ENCODE assay signal across 18 cellular contexts in genomic region chr21:24994717-24995116, GRCh38.
A peak's percentile ranks its signal among the peaks of the same experiment; 100 is the strongest.
DNase-seq lines count a peak whose midpoint lies in the region; ATAC-seq, FAIRE-seq and TF ChIP-seq lines count a peak whose summit lies in the region.
"Had no signal": no experiment of that assay in that cellular context is flagged by ENCODE, and none has a peak within 500 bp of the region (broad histone marks: within the 10 kb centered on the region; RNA-seq: fewer than 3 reads in every experiment).

No MANE protein-coding gene starts in this region.

- no peaks in the 10 kb centered on the region for H3K36me3 Mint-ChIP-seq in activated T-cell treated with anti-CD3 and anti-CD28 coated beads, Interleukin-2, amount 50 U/mL, for 4 hours (ENCODE audit: insufficient read depth)
- H3K36me3 Mint-ChIP-seq: CD14-positive monocyte, T-cell had no signal

- no TSS peak for BruUV-seq in GM12878 (replicated peaks; lab: Mats Ljungman, UMichigan)

- no peak overlapping the region for H3K9ac ChIP-seq in GM12878 (ENCODE audit: control insufficient read depth, insufficient read depth, low read length)

- no peak for TF ChIP-seq POLR2A in GM12878 (IDR thresholded peaks at IDR 0.05; ENCODE audit: low read depth, low read length)

- TF ChIP-seq RAD21 in GM12878 (IDR thresholded peaks at IDR 0.05; ENCODE audit: insufficient read depth, low read depth, low read length), result no peak

- intact Hi-C loops in GM12878 (cut with micrococcal nuclease; ENCODE audit: unreplicated experiment), result loop anchor here (2.0 kb wide), 1 partner anchor 38 kb away; no protein-coding TSS in a partner anchor

- DNase-seq in GM12865 (ENCODE audit: low read depth), result peak; percentile 19
- peak; percentile 27 for DNase-seq in GM20000 (ENCODE audit: low spot score)
- no peak for DNase-seq in GM12878 (ENCODE audit: low read depth, low spot score)
- DNase-seq in activated T-cell treated with anti-CD3 and anti-CD28 coated beads, Interleukin-2, amount 50 U/mL, for 4 hours, result no peak
- no peak for DNase-seq in NOMO-1 treated with DMSO at 0.1 percent for 48 hours (lab: John Stamatoyannopoulos, UW; ENCODE audit: unreplicated experiment)
- DNase-seq in SKM-1 (lab: John Stamatoyannopoulos, UW; ENCODE audit: unreplicated experiment), result no peak
- DNase-seq in effector CD4-positive, alpha-beta T cell, result no peak
- DNase-seq: COR-L47, NCI-H1105 treated with DMSO at 0.1 percent for 48 hours, NCI-H1930, NCI-H2171, NCI-H510A, RPMI8226, T-cell had no signal

- no peaks in the 10 kb centered on the region; the same call in 2 of the 3 replicates for H3K9me3 ChIP-seq in GM12878 (replicated peaks; ENCODE audit: control insufficient read depth, insufficient read depth, low read length)

- H3K79me2 ChIP-seq in GM12878 (ENCODE audit: control insufficient read depth, insufficient read depth, low read length), result no peaks in the 10 kb centered on the region

- H2AFZ ChIP-seq in GM12878 (ENCODE audit: control insufficient read depth, low read depth, low read length), result peak overlapping the region; percentile 47

- H3K27ac ChIP-seq in GM12878 (ENCODE audit: control insufficient read depth, insufficient read depth), result no peak overlapping the region; the same call in 1 of the 2 replicates

- peak overlapping the region; percentile 44 for H3K4me2 ChIP-seq in GM12878 (ENCODE audit: control insufficient read depth, insufficient read depth)

- no peak for FAIRE-seq in GM12878 (lab: Jason Lieb, UNC)
- FAIRE-seq: A204.1, H54 had no signal

- SMC1A ChIA-PET in GM12878 (lab: Charles Lee; ENCODE audit: uncharacterized antibody, unreplicated experiment), result interaction anchor here (0.7 to 2.0 kb wide), 8 partner anchors 26 to 391 kb away, joined by 3 to 7 read pairs (median 3); no protein-coding TSS in a partner anchor

- no peaks in the 10 kb centered on the region for H3K36me3 ChIP-seq in GM12878 (ENCODE audit: control insufficient read depth in 2 of 2, insufficient read depth in 2 of 2, low read length in 1 of 2)

- H3K4me1 ChIP-seq in GM12878 (ENCODE audit: control insufficient read depth, insufficient read depth, low read length), result no peaks in the 10 kb centered on the region; the same call in 1 of the 2 replicates

- H3K9me3 Mint-ChIP-seq in activated T-cell treated with anti-CD3 and anti-CD28 coated beads, Interleukin-2, amount 50 U/mL, for 4 hours, result no peaks in the 10 kb centered on the region

- CTCF ChIA-PET in GM12878 (lab: Yijun Ruan, JAX), result no interaction called here

- WGBS in GM12878 (ENCODE audit: insufficient coverage, insufficient replicate concordance, low lambda C conversion rate, missing lambda C conversion rate), result 56% methylated on average over 4 of the region's 4 CpGs

- POLR2A ChIA-PET in GM12878 (lab: Charles Lee), result interaction anchor here (0.6 kb wide), 1 partner anchor 31 kb away, joined by 3 read pairs; no protein-coding TSS in a partner anchor

- no peak for TF ChIP-seq CTCF in GM12865 (IDR thresholded peaks at IDR 0.05; ENCODE audit: insufficient read depth, low read depth, low read length, missing control alignments)
- no peak for TF ChIP-seq CTCF in GM20000 (IDR thresholded peaks at IDR 0.05; ENCODE audit: extremely low read depth, missing control alignments)
- TF ChIP-seq CTCF in GM12878 (IDR thresholded peaks at IDR 0.05 in 2 of 3, conservative IDR thresholded peaks at IDR 0.05 in 1 of 3; ENCODE audit: control insufficient read depth in 2 of 3, extremely low read depth in 1 of 3, insufficient read depth in 1 of 3, low read depth in 3 of 3, low read length in 3 of 3), result no peak

- in situ Hi-C loops in GM12878 (cut with MboI), result no loop called here

- H3K4me3 ChIP-seq in GM12865 (ENCODE audit: low read depth, low read length), result no peak overlapping the region
- no peak overlapping the region for H3K4me3 ChIP-seq in GM12878

- H3K4me1 Mint-ChIP-seq in activated T-cell treated with anti-CD3 and anti-CD28 coated beads, Interleukin-2, amount 50 U/mL, for 4 hours (ENCODE audit: low read depth), result no peaks in the 10 kb centered on the region
- H3K4me1 Mint-ChIP-seq: CD14-positive monocyte, T-cell had no signal

- ATAC-seq in HG03432 (IDR thresholded peaks at IDR 0.05; ENCODE audit: unreplicated experiment) (peak; percentile 77), GM12878 (peak; percentile 78)
- no peak for ATAC-seq in activated T-cell treated with anti-CD3 and anti-CD28 coated beads, Interleukin-2, amount 50 U/mL, for 4 hours
- ATAC-seq: T-cell had no signal

- H3K4me3 Mint-ChIP-seq in activated T-cell treated with anti-CD3 and anti-CD28 coated beads, Interleukin-2, amount 50 U/mL, for 4 hours, result no peak overlapping the region
- H3K4me3 Mint-ChIP-seq: CD14-positive monocyte, T-cell had no signal

- no peaks in the 10 kb centered on the region for H4K20me1 ChIP-seq in GM12878 (ENCODE audit: control insufficient read depth, insufficient read depth)

- no peak for TF ChIP-seq EP300 in GM12878 (IDR thresholded peaks at IDR 0.05; ENCODE audit: borderline replicate concordance in 1 of 2, control insufficient read depth in 1 of 2, low read depth in 2 of 2, low read length in 2 of 2)

- H3K27me3 ChIP-seq in GM12878 (replicated peaks in 1 of 2; ENCODE audit: control insufficient read depth in 2 of 2, insufficient read depth in 2 of 2, low read length in 1 of 2), result no peaks in the 10 kb centered on the region

- RAD21 ChIA-PET in GM12878 (lab: Charles Lee; ENCODE audit: unreplicated experiment), result interaction anchor here (0.9 to 1.6 kb wide), 2 partner anchors 40 to 98 kb away, joined by 3 to 6 read pairs; no protein-coding TSS in a partner anchor

- H3K27me3 Mint-ChIP-seq in activated T-cell treated with anti-CD3 and anti-CD28 coated beads, Interleukin-2, amount 50 U/mL, for 4 hours (ENCODE audit: low read depth), result no peaks in the 10 kb centered on the region
- H3K27me3 Mint-ChIP-seq: T-cell had no signal

TF ChIP-seq in GM12878, 131 proteins besides CTCF, POLR2A, EP300 and RAD21:
- TF ChIP-seq RB1 (IDR thresholded peaks at IDR 0.05; ENCODE audit: borderline replicate concordance), result no peak
- no peak for TF ChIP-seq MEF2B (IDR thresholded peaks at IDR 0.05; ENCODE audit: partially characterized antibody, poor library complexity, severe bottlenecking)
- TF ChIP-seq, protein P1, sequence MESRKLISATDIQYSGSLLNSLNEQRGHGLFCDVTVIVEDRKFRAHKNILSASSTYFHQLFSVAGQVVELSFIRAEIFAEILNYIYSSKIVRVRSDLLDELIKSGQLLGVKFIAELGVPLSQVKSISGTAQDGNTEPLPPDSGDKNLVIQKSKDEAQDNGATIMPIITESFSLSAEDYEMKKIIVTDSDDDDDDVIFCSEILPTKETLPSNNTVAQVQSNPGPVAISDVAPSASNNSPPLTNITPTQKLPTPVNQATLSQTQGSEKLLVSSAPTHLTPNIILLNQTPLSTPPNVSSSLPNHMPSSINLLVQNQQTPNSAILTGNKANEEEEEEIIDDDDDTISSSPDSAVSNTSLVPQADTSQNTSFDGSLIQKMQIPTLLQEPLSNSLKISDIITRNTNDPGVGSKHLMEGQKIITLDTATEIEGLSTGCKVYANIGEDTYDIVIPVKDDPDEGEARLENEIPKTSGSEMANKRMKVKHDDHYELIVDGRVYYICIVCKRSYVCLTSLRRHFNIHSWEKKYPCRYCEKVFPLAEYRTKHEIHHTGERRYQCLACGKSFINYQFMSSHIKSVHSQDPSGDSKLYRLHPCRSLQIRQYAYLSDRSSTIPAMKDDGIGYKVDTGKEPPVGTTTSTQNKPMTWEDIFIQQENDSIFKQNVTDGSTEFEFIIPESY (IDR thresholded peaks at IDR 0.05), result no peak
- no peak for TF ChIP-seq MAX (IDR thresholded peaks at IDR 0.05; ENCODE audit: low read depth, low read length)
- TF ChIP-seq, protein P2, sequence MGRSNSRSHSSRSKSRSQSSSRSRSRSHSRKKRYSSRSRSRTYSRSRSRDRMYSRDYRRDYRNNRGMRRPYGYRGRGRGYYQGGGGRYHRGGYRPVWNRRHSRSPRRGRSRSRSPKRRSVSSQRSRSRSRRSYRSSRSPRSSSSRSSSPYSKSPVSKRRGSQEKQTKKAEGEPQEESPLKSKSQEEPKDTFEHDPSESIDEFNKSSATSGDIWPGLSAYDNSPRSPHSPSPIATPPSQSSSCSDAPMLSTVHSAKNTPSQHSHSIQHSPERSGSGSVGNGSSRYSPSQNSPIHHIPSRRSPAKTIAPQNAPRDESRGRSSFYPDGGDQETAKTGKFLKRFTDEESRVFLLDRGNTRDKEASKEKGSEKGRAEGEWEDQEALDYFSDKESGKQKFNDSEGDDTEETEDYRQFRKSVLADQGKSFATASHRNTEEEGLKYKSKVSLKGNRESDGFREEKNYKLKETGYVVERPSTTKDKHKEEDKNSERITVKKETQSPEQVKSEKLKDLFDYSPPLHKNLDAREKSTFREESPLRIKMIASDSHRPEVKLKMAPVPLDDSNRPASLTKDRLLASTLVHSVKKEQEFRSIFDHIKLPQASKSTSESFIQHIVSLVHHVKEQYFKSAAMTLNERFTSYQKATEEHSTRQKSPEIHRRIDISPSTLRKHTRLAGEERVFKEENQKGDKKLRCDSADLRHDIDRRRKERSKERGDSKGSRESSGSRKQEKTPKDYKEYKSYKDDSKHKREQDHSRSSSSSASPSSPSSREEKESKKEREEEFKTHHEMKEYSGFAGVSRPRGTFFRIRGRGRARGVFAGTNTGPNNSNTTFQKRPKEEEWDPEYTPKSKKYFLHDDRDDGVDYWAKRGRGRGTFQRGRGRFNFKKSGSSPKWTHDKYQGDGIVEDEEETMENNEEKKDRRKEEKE (IDR thresholded peaks at IDR 0.05), result no peak
- no peak for TF ChIP-seq SMAD1 (IDR thresholded peaks at IDR 0.05; ENCODE audit: low read depth, partially characterized antibody)
- TF ChIP-seq BHLHE40 (IDR thresholded peaks at IDR 0.05; ENCODE audit: borderline replicate concordance in 1 of 2, low read depth in 2 of 2, low read length in 1 of 2), result no peak
- TF ChIP-seq IKZF1 (conservative IDR thresholded peaks at IDR 0.05), result no peak
- no peak for TF ChIP-seq CHD1 (IDR thresholded peaks at IDR 0.05; ENCODE audit: low read depth, low read length)
- no peak for TF ChIP-seq HDAC6 (IDR thresholded peaks at IDR 0.05; ENCODE audit: unreplicated experiment)
- TF ChIP-seq CEBPB (IDR thresholded peaks at IDR 0.05; ENCODE audit: borderline replicate concordance in 1 of 2, low read depth in 2 of 2, low read length in 2 of 2), result no peak
- TF ChIP-seq ATF7 (IDR thresholded peaks at IDR 0.05; ENCODE audit: low read depth), result 0 out of 2 replicates have a peak, but pooled peaks have one; percentile 29
- no peak for TF ChIP-seq EED (IDR thresholded peaks at IDR 0.05; ENCODE audit: low read depth)
- TF ChIP-seq TCF7 (IDR thresholded peaks at IDR 0.05; ENCODE audit: borderline replicate concordance), result no peak
- peak; percentile 37; the same call in 1 of the 2 replicates for TF ChIP-seq BCL11A (IDR thresholded peaks at IDR 0.05; ENCODE audit: low read depth, low read length)
- TF ChIP-seq MTA2 (IDR thresholded peaks at IDR 0.05; ENCODE audit: low read depth), result peak; percentile 62
- TF ChIP-seq DPF2 (IDR thresholded peaks at IDR 0.05), result no peak

Comparison
In these comparisons a context has a peak if more than half of its experiments do, and no peak if none do; other contexts are left out.
1. DNase-seq: peak in GM12865 (single experiment) and GM20000 (single experiment); none in GM12878 (single experiment), activated T-cell treated with anti-CD3 and anti-CD28 coated beads, Interleukin-2, amount 50 U/mL, for 4 hours (single experiment), NOMO-1 treated with DMSO at 0.1 percent for 48 hours (single experiment), SKM-1 (single experiment) and effector CD4-positive, alpha-beta T cell (single experiment).
2. ATAC-seq: peak in HG03432 (single experiment) and GM12878 (single experiment); none in activated T-cell treated with anti-CD3 and anti-CD28 coated beads, Interleukin-2, amount 50 U/mL, for 4 hours (0 of 2).